Comparison of ENCODE assay signal across 18 cellular contexts in genomic region chr5:173053041-173053440, GRCh38. TPM values are rescaled to one million over a fixed set of nuclear protein-coding genes. Genes with fewer than 3 reads are reported as not detected.
DNase-seq lines count a peak whose midpoint lies in the region; ATAC-seq and TF ChIP-seq lines count a peak whose summit lies in the region.
"Had no signal": no experiment of that assay in that cellular context is flagged by ENCODE, and none has a peak within 500 bp of the region (broad histone marks: within the 10 kb centered on the region; RNA-seq: fewer than 3 reads in every experiment).

No MANE protein-coding gene starts in this region.

- ATAC-seq in IMR-90 (ENCODE audit: low read depth): no peak
- no peak for ATAC-seq in HG03095 (IDR thresholded peaks at IDR 0.05; ENCODE audit: unreplicated experiment)
- ATAC-seq in HG02938 (IDR thresholded peaks at IDR 0.05; ENCODE audit: unreplicated experiment): no peak
- ATAC-seq in psoas muscle: no peak

- no peak overlapping the region for H3K9ac ChIP-seq in IMR-90 (ENCODE audit: low read depth, low read length)
- no peak overlapping the region for H3K9ac ChIP-seq in SU-DHL-6 (ENCODE audit: low read length)
- H3K9ac ChIP-seq: BLaER1 treated with 17β-estradiol and CSF1 and Interleukin-3, amounts not matched to agents 10 nM and 100 nM had no signal

- H3K56ac ChIP-seq in IMR-90 (ENCODE audit: extremely low read depth, insufficient read depth, low read length): peak overlapping the region; percentile 30; the same call in 1 of the 2 replicates

- H3K4me3 ChIP-seq in Caco-2 (ENCODE audit: low read depth, low read length) (no peak overlapping the region), IMR-90 (ENCODE audit: insufficient read depth, low read depth, low read length) (no peak overlapping the region), SU-DHL-6 (ENCODE audit: insufficient read depth, low read length, poor library complexity, severe bottlenecking) (no peak overlapping the region), psoas muscle (no peak overlapping the region)
- H3K4me3 ChIP-seq: BLaER1 treated with 17β-estradiol and CSF1 and Interleukin-3, amounts not matched to agents 10 nM and 100 nM; SJCRH30 had no signal

- peaks cover 17% of the 10 kb centered on the region for H3F3A ChIP-seq in SU-DHL-6 (ENCODE audit: insufficient read depth)

- peak overlapping the region; percentile 35 for H2BK5ac ChIP-seq in IMR-90 (ENCODE audit: low read depth, low read length, poor library complexity, severe bottlenecking)

- H2BK20ac ChIP-seq in IMR-90 (ENCODE audit: low read depth, low read length): peak overlapping the region; percentile 89

- H3K9me3 ChIP-seq in Caco-2 (no peaks in the 10 kb centered on the region), IMR-90 (ENCODE audit: control insufficient read depth, insufficient read depth, low read length) (no peaks in the 10 kb centered on the region), SU-DHL-6 (ENCODE audit: insufficient read depth, low read length) (no peaks in the 10 kb centered on the region), psoas muscle (no peaks in the 10 kb centered on the region)
- H3K9me3 ChIP-seq: BLaER1 treated with 17β-estradiol and CSF1 and Interleukin-3, amounts not matched to agents 10 nM and 100 nM; SJCRH30 had no signal

- H4K5ac ChIP-seq in IMR-90 (ENCODE audit: low read depth, low read length): peak overlapping the region; percentile 63; the same call in 1 of the 2 replicates

- H3K27ac Mint-ChIP-seq in Caco-2 (ENCODE audit: unreplicated experiment): peak overlapping the region; percentile 41
- H3K27ac Mint-ChIP-seq: HFFc6 had no signal

- H3K36me3 ChIP-seq in Caco-2 (ENCODE audit: control insufficient read depth, insufficient read depth, low read length): no peaks in the 10 kb centered on the region
- no peaks in the 10 kb centered on the region for H3K36me3 ChIP-seq in IMR-90 (ENCODE audit: control insufficient read depth, insufficient read depth, low read length)
- H3K36me3 ChIP-seq in SU-DHL-6 (ENCODE audit: low read length): no peaks in the 10 kb centered on the region
- H3K36me3 ChIP-seq in psoas muscle (ENCODE audit: insufficient read depth in 1 of 2, low read depth in 1 of 2): no peaks in the 10 kb centered on the region
- H3K36me3 ChIP-seq: BLaER1 treated with 17β-estradiol and CSF1 and Interleukin-3, amounts not matched to agents 10 nM and 100 nM; SJCRH30 had no signal

- peaks cover 2% of the 10 kb centered on the region; the same call in 1 of the 2 replicates for H3K79me2 ChIP-seq in SU-DHL-6 (ENCODE audit: insufficient read depth, low read length)

- H3K27me3 Mint-ChIP-seq in Caco-2 (ENCODE audit: insufficient read depth, unreplicated experiment): no peaks in the 10 kb centered on the region

- H3K14ac ChIP-seq in IMR-90 (replicated peaks; ENCODE audit: low read depth, low read length): peak overlapping the region; percentile 68; the same call in 1 of the 2 replicates

- H4K20me1 ChIP-seq in IMR-90 (ENCODE audit: insufficient read depth, low read length) (no peaks in the 10 kb centered on the region), SU-DHL-6 (ENCODE audit: low read depth, low read length) (no peaks in the 10 kb centered on the region)

- TF ChIP-seq CTCF in Caco-2 (IDR thresholded peaks at IDR 0.05; ENCODE audit: insufficient read depth in 1 of 2, low read depth in 1 of 2, low read length in 1 of 2, severe bottlenecking in 1 of 2, unreplicated experiment in 1 of 2) (no peak), IMR-90 (conservative IDR thresholded peaks at IDR 0.05; ENCODE audit: low read depth, low read length) (no peak), SU-DHL-6 (IDR thresholded peaks at IDR 0.05; ENCODE audit: insufficient read depth, low read length, poor library complexity, severe bottlenecking) (no peak), psoas muscle (IDR thresholded peaks at IDR 0.05) (no peak)

- no TSS peak for BruUV-seq in Caco-2 (replicated peaks; lab: Mats Ljungman, UMichigan)
- BruUV-seq in IMR-90 (replicated peaks; lab: Mats Ljungman, UMichigan): no TSS peak

- peaks cover 35% of the 10 kb centered on the region for H3K4me1 ChIP-seq in Caco-2
- H3K4me1 ChIP-seq in IMR-90 (ENCODE audit: control insufficient read depth, insufficient read depth, low read length): peaks cover 14% of the 10 kb centered on the region
- peaks cover 11% of the 10 kb centered on the region for H3K4me1 ChIP-seq in psoas muscle

- H3K27me3 ChIP-seq in Caco-2 (replicated peaks; ENCODE audit: control insufficient read depth, insufficient read depth, low read length) (no peaks in the 10 kb centered on the region), IMR-90 (ENCODE audit: control insufficient read depth, insufficient read depth, low read length) (no peaks in the 10 kb centered on the region), SU-DHL-6 (ENCODE audit: low read length) (no peaks in the 10 kb centered on the region), psoas muscle (ENCODE audit: insufficient read depth in 3 of 3, low read length in 2 of 3) (peaks cover 0 to 3% (median 0%) of the 10 kb centered on the region in 3 donors)
- H3K27me3 ChIP-seq: BLaER1 treated with 17β-estradiol and CSF1 and Interleukin-3, amounts not matched to agents 10 nM and 100 nM; SJCRH30 had no signal

- H2BK120ac ChIP-seq in IMR-90 (ENCODE audit: low read depth, low read length): peak overlapping the region; percentile 97

- H3K4me2 ChIP-seq in IMR-90 (ENCODE audit: low read depth, low read length): no peak overlapping the region
- peak overlapping the region; percentile 35 for H3K4me2 ChIP-seq in SU-DHL-6 (ENCODE audit: low read depth, low read length, poor library complexity, severe bottlenecking)
- H3K4me2 ChIP-seq: BLaER1 treated with 17β-estradiol and CSF1 and Interleukin-3, amounts not matched to agents 10 nM and 100 nM had no signal

- no peak for TF ChIP-seq POLR2A in IMR-90 (IDR thresholded peaks at IDR 0.05; ENCODE audit: low read depth, low read length)

- H3K27ac ChIP-seq in IMR-90 (ENCODE audit: insufficient read depth, low read length): peak overlapping the region; percentile 5; the same call in 1 of the 2 replicates
- H3K27ac ChIP-seq in SU-DHL-6 (ENCODE audit: low read depth, low read length): peak overlapping the region; percentile 21; the same call in 1 of the 2 replicates
- H3K27ac ChIP-seq in psoas muscle: no peak overlapping the region
- H3K27ac ChIP-seq: BLaER1 treated with 17β-estradiol and CSF1 and Interleukin-3, amounts not matched to agents 10 nM and 100 nM; SJCRH30 had no signal

- H2AK9ac ChIP-seq in IMR-90 (replicated peaks; ENCODE audit: low read depth, low read length, poor library complexity): no peak overlapping the region

- H3K9me3 Mint-ChIP-seq in Caco-2 (ENCODE audit: unreplicated experiment): no peaks in the 10 kb centered on the region
- H3K9me3 Mint-ChIP-seq: CD8-positive, alpha-beta memory T cell; HFFc6 had no signal

- CTCF ChIA-PET in Caco-2 (lab: Charles Lee): no interaction called here
- CTCF ChIA-PET in IMR-90 (lab: Yijun Ruan, JAX): no interaction called here

- POLR2A ChIA-PET in Caco-2 (lab: Charles Lee): no interaction called here
- POLR2A ChIA-PET in IMR-90 (lab: Charles Lee; ENCODE audit: unreplicated experiment): no interaction called here

- no peaks in the 10 kb centered on the region for H3K9me2 ChIP-seq in SU-DHL-6 (replicated peaks; ENCODE audit: insufficient read depth, low read length)

- H3K18ac ChIP-seq in IMR-90 (ENCODE audit: low read depth, low read length): peak overlapping the region; percentile 60

- DNase-seq in Caco-2 (no peak), IMR-90 (no peak), fibroblast of the conjunctiva (ENCODE audit: low read depth) (peak; percentile 51), psoas muscle (no peak), epidermal melanocyte (ENCODE audit: insufficient read length, low spot score) (no peak)
- DNase-seq: CD8-positive, alpha-beta memory T cell; DMS79; HFFc6; MV-4-11; NCI-H1694 treated with DMSO at 0.1 percent for 48 hours; NCI-H2227 treated with DMSO at 0.1 percent for 48 hours; NCI-H510A treated with DMSO at 0.1 percent for 48 hours; NCI-H82; SJCRH30 had no signal

- dilution Hi-C loops in IMR-90 (cut with HindIII; ENCODE audit: low sequenced_read_pairs, unreplicated experiment): no loop called here

- H2BK15ac ChIP-seq in IMR-90 (ENCODE audit: low read depth, low read length): peak overlapping the region; percentile 74; the same call in 2 of the 3 replicates

- peaks cover 23% of the 10 kb centered on the region for H3K36me3 Mint-ChIP-seq in Caco-2 (ENCODE audit: insufficient read depth, unreplicated experiment)

- H2AFZ ChIP-seq in IMR-90 (replicated peaks; ENCODE audit: low read length, poor library complexity) (no peak overlapping the region), SU-DHL-6 (ENCODE audit: low read depth, low read length, severe bottlenecking) (no peak overlapping the region)

- peaks cover under 1 to 3% of the 10 kb centered on the region in 2 experiments; a peak in 2 of 4 replicates for H3K79me1 ChIP-seq in IMR-90 (ENCODE audit: low read depth in 1 of 2, low read length in 2 of 2)

- in situ Hi-C loops in IMR-90 (cut with MboI; ENCODE audit: low sequenced_read_pairs): no loop called here

- peak overlapping the region; percentile 87 for H4K91ac ChIP-seq in IMR-90 (ENCODE audit: insufficient read depth, low read depth, low read length)

- H3K4me1 Mint-ChIP-seq in Caco-2 (ENCODE audit: low read depth, unreplicated experiment): peaks cover 30% of the 10 kb centered on the region

- peak overlapping the region; percentile 43; the same call in 1 of the 2 replicates for H2AK5ac ChIP-seq in IMR-90 (ENCODE audit: low read depth, low read length)

- WGBS in IMR-90 (ENCODE audit: extremely low coverage in 2 of 2, insufficient read length in 1 of 2), 2 experiments: no CpG with 5 or more reads among the region's 3 CpGs
- WGBS in psoas muscle, 3 donors: 72 to 81% (median 79%) methylated on average over 3 of the region's 3 CpGs

- peak overlapping the region; percentile 41; the same call in 1 of the 2 replicates for H3K23ac ChIP-seq in IMR-90 (ENCODE audit: low read depth, low read length)

- H4K8ac ChIP-seq in IMR-90 (ENCODE audit: low read depth in 2 of 2, low read length in 2 of 2): peak overlapping the region in 1 of 2 experiments; percentile 75; a peak in 3 of 4 replicates

- intact Hi-C loops in Caco-2 (cut with micrococcal nuclease; ENCODE audit: unreplicated experiment) (no loop called here), IMR-90 (cut with micrococcal nuclease) (no loop called here), psoas muscle (cut with DNase I) (loop anchor here (10.0 kb wide), 2 partner anchors 68 to 92 kb away; partner anchors contain the start of genes ATP6V0E1 (in 1 of the 2) and BNIP1 (in 1 of the 2))

- TF ChIP-seq RAD21 in IMR-90 (IDR thresholded peaks at IDR 0.05; ENCODE audit: low read length): no peak

- H3K4me3 Mint-ChIP-seq in Caco-2 (ENCODE audit: unreplicated experiment): no peak overlapping the region
- H3K4me3 Mint-ChIP-seq: HFFc6 had no signal

- H3K4ac ChIP-seq in IMR-90 (ENCODE audit: low read depth, low read length): peak overlapping the region; percentile 75; the same call in 1 of the 2 replicates

- peaks cover 7% of the 10 kb centered on the region for H3K9me1 ChIP-seq in IMR-90 (ENCODE audit: insufficient read depth, low read length)

RNA-seq across cellular contexts. Expression of gene CREBRF, which starts 3.1 kb away (rescaled TPM):
- total RNA-seq in Caco-2 (2022) (12.3 and 12.6 TPM in 2 replicates), IMR-90 (2012; rRNA removed) (11.1 and 16.1 TPM in 2 replicates), psoas muscle (10 to 100 TPM; 13.1 to 17.1 (median 14.0) TPM)
- polyA plus RNA-seq in IMR-90 (2012; rRNA removed) (3.0 and 3.2 TPM in 2 replicates), psoas muscle (1 to 10 TPM in 2 of 3 donors, under 1 TPM in 1; 0.92 to 6.6 (median 4.5) TPM)
- 0.56 and 0.80 TPM in 2 replicates for polyA plus RNA-seq in IMR-90 (2012; cell fraction: cytosol; rRNA removed)
- 1.5 and 18.2 TPM in 2 replicates for polyA plus RNA-seq in IMR-90 (2012; cell fraction: nucleus; rRNA removed; ENCODE audit: low replicate concordance)

Comparison
In these comparisons a context has a peak if more than half of its experiments do, and no peak if none do; other contexts are left out.
1. intact Hi-C loops: an anchor here in psoas muscle (10.0 kb wide); none called in Caco-2 and IMR-90.